In genomic region chr2:236156860-236157194, GRCh38 we compare ENCODE assay signal across 2 cellular contexts.
TF ChIP-seq lines count a peak whose summit lies in the region.

No MANE protein-coding gene starts in this region.

TF ChIP-seq in HEK293, 187 proteins besides CTCF, POLR2A, EP300 and RAD21:
- TF ChIP-seq ZNF354C (tag by site-specific recombination; IDR thresholded peaks at IDR 0.05; ENCODE audit: borderline replicate concordance, low read depth) (no peak), EGR2 (tag by site-specific recombination; IDR thresholded peaks at IDR 0.05; ENCODE audit: low read depth) (0 out of 2 replicates have a peak, but pooled peaks have one; percentile 40)

TF ChIP-seq in H1, 55 proteins besides CTCF, POLR2A, EP300 and RAD21:
- TF ChIP-seq TAF1 (IDR thresholded peaks at IDR 0.05; ENCODE audit: low read depth, low read length) = no peak
- no peak for TF ChIP-seq RXRA (IDR thresholded peaks at IDR 0.05; ENCODE audit: insufficient read depth, low read depth, low read length)
- no peak for TF ChIP-seq RBBP5 (IDR thresholded peaks at IDR 0.05; ENCODE audit: borderline replicate concordance, low read depth, low read length)
- TF ChIP-seq SUZ12 (IDR thresholded peaks at IDR 0.05; ENCODE audit: low read length) = 0 out of 2 replicates have a peak, but pooled peaks have one; percentile 16
- TF ChIP-seq KDM1A (IDR thresholded peaks at IDR 0.05; ENCODE audit: borderline replicate concordance, low read length) = no peak
TF ChIP-seq in H1: peak in this region for 1.
